In the genomic region with DNA sequence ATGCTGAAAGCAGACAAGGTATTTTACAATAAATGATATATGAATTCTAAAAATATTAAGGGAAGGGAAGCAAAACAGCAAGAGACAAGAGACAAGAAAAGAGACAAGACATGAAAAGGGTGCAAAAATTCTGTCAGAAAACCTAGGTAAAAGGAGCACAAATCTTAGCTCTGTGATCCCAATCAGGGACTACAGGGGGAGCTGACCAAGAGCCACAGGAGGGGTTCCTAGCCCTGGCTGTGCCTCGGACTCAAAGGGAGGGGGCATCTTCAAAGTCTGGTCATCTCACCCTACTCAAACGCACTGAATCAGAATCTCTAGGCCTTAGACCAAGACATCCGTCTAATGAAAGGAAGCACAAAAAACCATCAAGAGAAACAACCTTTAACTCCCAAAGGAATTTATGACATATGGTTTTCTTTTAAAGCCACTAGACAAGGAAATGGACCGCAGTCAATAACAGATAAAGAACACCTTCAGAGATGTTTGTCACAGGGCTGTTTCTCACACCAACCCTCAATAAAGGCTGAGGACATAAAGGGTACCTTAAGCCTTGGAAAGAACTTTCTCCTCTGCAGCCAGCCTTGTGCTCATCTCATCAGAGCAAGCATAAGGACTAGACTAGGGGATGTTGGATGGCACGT, we compare ENCODE assay signal across 26 cellular contexts.
DNase-seq lines count a peak whose midpoint lies in the region; ATAC-seq, FAIRE-seq and TF ChIP-seq lines count a peak whose summit lies in the region.
"Had no signal": no experiment of that assay in that cellular context is flagged by ENCODE, and none has a peak within 500 bp of the region (broad histone marks: within the 10 kb centered on the region; RNA-seq: fewer than 3 reads in every experiment).

No MANE protein-coding gene starts in this region.

- H3K4me3 ChIP-seq in cardiac muscle cell (no peak overlapping the region), right atrium auricular region (no peak overlapping the region)
- H3K4me3 ChIP-seq: lower lobe of right lung, tibial nerve had no signal

- H3K9me3 ChIP-seq in cardiac muscle cell (ENCODE audit: low read depth) (no peaks in the 10 kb centered on the region), right atrium auricular region (no peaks in the 10 kb centered on the region)
- H3K9me3 ChIP-seq: lower lobe of right lung, neutrophil, SK-N-SH had no signal

- H3K27me3 Mint-ChIP-seq in activated T-helper 17 cell treated with anti-CD3 and anti-CD28 coated beads, Interleukin-2, amount 50 U/mL, for 72 hours, result peaks cover 31% of the 10 kb centered on the region

- no peaks in the 10 kb centered on the region for H3K9me3 Mint-ChIP-seq in activated T-helper 17 cell treated with anti-CD3 and anti-CD28 coated beads, Interleukin-2, amount 50 U/mL, for 72 hours
- H3K9me3 Mint-ChIP-seq: stimulated activated naive CD8-positive, alpha-beta T cell treated with anti-CD3 and anti-CD28 coated beads, Interleukin-15, amount 100 ng/mL, for 72 hours had no signal

- TF ChIP-seq CTCF in cardiac muscle cell (IDR thresholded peaks at IDR 0.05; ENCODE audit: low read depth, low read length), result peak; percentile 10
- no peak for TF ChIP-seq CTCF in right atrium auricular region (IDR thresholded peaks at IDR 0.05)
- TF ChIP-seq CTCF in D721Med (IDR thresholded peaks at IDR 0.05; ENCODE audit: insufficient read depth, missing control alignments), result no peak

- H3K36me3 ChIP-seq in cardiac muscle cell, result no peaks in the 10 kb centered on the region
- no peaks in the 10 kb centered on the region for H3K36me3 ChIP-seq in right atrium auricular region
- H3K36me3 ChIP-seq: lower lobe of right lung, neutrophil, tibial nerve had no signal

- H3K36me3 Mint-ChIP-seq in activated T-helper 17 cell treated with anti-CD3 and anti-CD28 coated beads, Interleukin-2, amount 50 U/mL, for 72 hours (ENCODE audit: low read depth), result no peaks in the 10 kb centered on the region
- H3K36me3 Mint-ChIP-seq: brain had no signal

- no peak for ATAC-seq in activated T-helper 17 cell treated with anti-CD3 and anti-CD28 coated beads, Interleukin-2, amount 50 U/mL, for 72 hours (replicated peaks)
- ATAC-seq in GM21526 (IDR thresholded peaks at IDR 0.05; ENCODE audit: low FRiP score, unreplicated experiment), result no peak
- ATAC-seq: lower lobe of right lung; stimulated activated naive CD8-positive, alpha-beta T cell treated with anti-CD3 and anti-CD28 coated beads, Interleukin-15, amount 100 ng/mL, for 72 hours had no signal

- H3K4me1 Mint-ChIP-seq in activated T-helper 17 cell treated with anti-CD3 and anti-CD28 coated beads, Interleukin-2, amount 50 U/mL, for 72 hours, result no peaks in the 10 kb centered on the region

- FAIRE-seq in D721Med (lab: Jason Lieb, UNC), result no peak
- FAIRE-seq: endometrium, kidney had no signal

- no peak overlapping the region for H3K27ac Mint-ChIP-seq in activated T-helper 17 cell treated with anti-CD3 and anti-CD28 coated beads, Interleukin-2, amount 50 U/mL, for 72 hours
- H3K27ac Mint-ChIP-seq: B cell, brain had no signal

- H3K27me3 ChIP-seq in cardiac muscle cell (no peaks in the 10 kb centered on the region), right atrium auricular region (no peaks in the 10 kb centered on the region)
- H3K27me3 ChIP-seq: tibial nerve had no signal

- no peak overlapping the region for H3K4me3 Mint-ChIP-seq in activated T-helper 17 cell treated with anti-CD3 and anti-CD28 coated beads, Interleukin-2, amount 50 U/mL, for 72 hours
- H3K4me3 Mint-ChIP-seq: B cell; brain; stimulated activated naive CD8-positive, alpha-beta T cell treated with anti-CD3 and anti-CD28 coated beads, Interleukin-15, amount 100 ng/mL, for 72 hours had no signal

- H3K27ac ChIP-seq in cardiac muscle cell (no peak overlapping the region), right atrium auricular region (no peak overlapping the region)
- H3K27ac ChIP-seq: lower lobe of right lung, neutrophil, tibial nerve had no signal

- DNase-seq in cardiac muscle cell (ENCODE audit: low read depth in 1 of 2, low spot score in 1 of 2) (no peak), right atrium auricular region (ENCODE audit: low spot score) (no peak), cerebellar cortex (ENCODE audit: low spot score) (peak; percentile 5), iPS-NIHi11 (ENCODE audit: low spot score) (peak; percentile 52), D721Med (ENCODE audit: insufficient read length, low spot score) (no peak), NCI-H226 (no peak)
- DNase-seq: activated CD4-positive, alpha-beta T cell treated with anti-CD3 and anti-CD28 coated beads, Interleukin-2, amount 50 U/mL, for 4 hours; activated CD8-positive, alpha-beta memory T cell treated with anti-CD3 and anti-CD28 coated beads, Interleukin-2, amount 50 U/mL, for 48 hours; activated gamma-delta T cell treated with Interleukin-2 at 50 U/mL for 16 hours; hippocampal formation; kidney; lower lobe of right lung; MM.1S; NCI-H1436; NCI-H510A treated with DMSO at 0.1 percent for 48 hours; RPMI8226; SK-N-SH; stimulated activated CD4-positive, alpha-beta T cell treated with anti-CD3 and anti-CD28 coated beads, Interleukin-4, amount 100 ng/mL, for 4 hours; stimulated activated naive CD8-positive, alpha-beta T cell treated with anti-CD3 and anti-CD28 coated beads, Interleukin-15, amount 100 ng/mL, for 72 hours had no signal

- H3K4me1 ChIP-seq in cardiac muscle cell (ENCODE audit: low read depth) (peaks cover 8% of the 10 kb centered on the region), right atrium auricular region (peaks cover 0 to 5% of the 10 kb centered on the region in 2 donors)

Comparison
In these comparisons a context has a peak if more than half of its experiments do, and no peak if none do; other contexts are left out.
1. DNase-seq: peak in cerebellar cortex (single experiment) and iPS-NIHi11 (single experiment); none in cardiac muscle cell (0 of 2), right atrium auricular region (single experiment), D721Med (single experiment) and NCI-H226 (single experiment).